16 cellular contexts compared by ENCODE assay signal in genomic region chr10:131845505-131846223, GRCh38. TPM values are rescaled to one million over a fixed set of nuclear protein-coding genes. Genes with fewer than 3 reads are reported as not detected.
DNase-seq lines count a peak whose midpoint lies in the region; ATAC-seq and TF ChIP-seq lines count a peak whose summit lies in the region.
"Had no signal": no experiment of that assay in that cellular context is flagged by ENCODE, and none has a peak within 500 bp of the region (broad histone marks: within the 10 kb centered on the region; RNA-seq: fewer than 3 reads in every experiment).

No MANE protein-coding gene starts in this region.

- H3K14ac ChIP-seq in IMR-90 (replicated peaks; ENCODE audit: low read depth, low read length): no peak overlapping the region

- no peak overlapping the region for H3K4me2 ChIP-seq in IMR-90 (ENCODE audit: low read depth, low read length)

- dilution Hi-C loops in IMR-90 (cut with HindIII; ENCODE audit: low sequenced_read_pairs, unreplicated experiment): no loop called here

- no peak overlapping the region for H2BK5ac ChIP-seq in IMR-90 (ENCODE audit: low read depth, low read length, poor library complexity, severe bottlenecking)

- H3K9me3 ChIP-seq in BE2C (no peaks in the 10 kb centered on the region), IMR-90 (ENCODE audit: control insufficient read depth, insufficient read depth, low read length) (peaks cover 52% of the 10 kb centered on the region), left lung (no peaks in the 10 kb centered on the region), prostate gland (no peaks in the 10 kb centered on the region)
- H3K9me3 ChIP-seq in CD4-positive, alpha-beta memory T cell (ENCODE audit: control insufficient read depth in 1 of 2, low read length in 2 of 2): no peaks in the 10 kb centered on the region
- H3K9me3 ChIP-seq: BLaER1 treated with 17β-estradiol and CSF1 and Interleukin-3, amounts not matched to agents 10 nM and 100 nM had no signal

- WGBS in IMR-90 (ENCODE audit: extremely low coverage in 2 of 2, insufficient read length in 1 of 2), 2 experiments: 64% methylated on average over 17 of the region's 25 CpGs; no CpG with 5 or more reads in 1 of the 2 experiments
- 89% methylated on average over 25 of the region's 25 CpGs for WGBS in prostate gland

- no peaks in the 10 kb centered on the region for H3K79me1 ChIP-seq in IMR-90 (ENCODE audit: low read depth in 1 of 2, low read length in 2 of 2)

- no peak overlapping the region for H3K4ac ChIP-seq in IMR-90 (ENCODE audit: low read depth, low read length)

- H4K5ac ChIP-seq in IMR-90 (ENCODE audit: low read depth, low read length): no peak overlapping the region

- H2AK5ac ChIP-seq in IMR-90 (ENCODE audit: low read depth, low read length): no peak overlapping the region

- no peaks in the 10 kb centered on the region for H4K20me1 ChIP-seq in IMR-90 (ENCODE audit: insufficient read depth, low read length)

- no peak overlapping the region for H3K4me3 Mint-ChIP-seq in CD4-positive, alpha-beta memory T cell

- CTCF ChIA-PET in IMR-90 (lab: Yijun Ruan, JAX): no interaction called here
- CTCF ChIA-PET in CD4-positive, alpha-beta memory T cell (lab: Charles Lee; ENCODE audit: partially characterized antibody): no interaction called here

- H3K9ac ChIP-seq in IMR-90 (ENCODE audit: low read depth, low read length): no peak overlapping the region
- H3K9ac ChIP-seq: BLaER1 treated with 17β-estradiol and CSF1 and Interleukin-3, amounts not matched to agents 10 nM and 100 nM had no signal

- H3K4me1 Mint-ChIP-seq in CD4-positive, alpha-beta memory T cell: no peaks in the 10 kb centered on the region

- H3K27me3 ChIP-seq in BE2C: no peaks in the 10 kb centered on the region
- H3K27me3 ChIP-seq in IMR-90 (ENCODE audit: control insufficient read depth, insufficient read depth, low read length): no peaks in the 10 kb centered on the region
- peaks cover 0 to 15% of the 10 kb centered on the region in 2 donors for H3K27me3 ChIP-seq in left lung
- no peaks in the 10 kb centered on the region for H3K27me3 ChIP-seq in CD4-positive, alpha-beta memory T cell (ENCODE audit: insufficient read depth, low read length)
- no peaks in the 10 kb centered on the region for H3K27me3 ChIP-seq in prostate gland (replicated peaks; ENCODE audit: insufficient read depth)
- H3K27me3 ChIP-seq: BLaER1 treated with 17β-estradiol and CSF1 and Interleukin-3, amounts not matched to agents 10 nM and 100 nM had no signal

- H2AFZ ChIP-seq in IMR-90 (replicated peaks; ENCODE audit: low read length, poor library complexity): no peak overlapping the region

- no peaks in the 10 kb centered on the region for H3K9me3 Mint-ChIP-seq in CD4-positive, alpha-beta memory T cell

- H3K36me3 ChIP-seq in BE2C (no peaks in the 10 kb centered on the region), IMR-90 (ENCODE audit: control insufficient read depth, insufficient read depth, low read length) (no peaks in the 10 kb centered on the region), left lung (no peaks in the 10 kb centered on the region), prostate gland (no peaks in the 10 kb centered on the region)
- H3K36me3 ChIP-seq in CD4-positive, alpha-beta memory T cell (ENCODE audit: insufficient read depth, low read length): no peaks in the 10 kb centered on the region
- H3K36me3 ChIP-seq: BLaER1 treated with 17β-estradiol and CSF1 and Interleukin-3, amounts not matched to agents 10 nM and 100 nM had no signal

- no peak for TF ChIP-seq RAD21 in IMR-90 (IDR thresholded peaks at IDR 0.05; ENCODE audit: low read length)

- H2BK20ac ChIP-seq in IMR-90 (ENCODE audit: low read depth, low read length): no peak overlapping the region

- ATAC-seq in IMR-90 (ENCODE audit: low read depth) (no peak), left lung (no peak), sciatic nerve (no peak)

- no TSS peak for BruUV-seq in IMR-90 (replicated peaks; lab: Mats Ljungman, UMichigan)

- H4K8ac ChIP-seq in IMR-90 (ENCODE audit: low read depth in 2 of 2, low read length in 2 of 2): no peak overlapping the region

- H3K4me1 ChIP-seq in BE2C (no peaks in the 10 kb centered on the region), IMR-90 (ENCODE audit: control insufficient read depth, insufficient read depth, low read length) (no peaks in the 10 kb centered on the region), left lung (no peaks in the 10 kb centered on the region), prostate gland (replicated peaks) (no peaks in the 10 kb centered on the region)
- H3K4me1 ChIP-seq in CD4-positive, alpha-beta memory T cell (ENCODE audit: insufficient read depth, low read length): no peaks in the 10 kb centered on the region

- no peak overlapping the region for H4K91ac ChIP-seq in IMR-90 (ENCODE audit: insufficient read depth, low read depth, low read length)

- no peak overlapping the region for H3K4me3 ChIP-seq in BE2C (ENCODE audit: low read depth, low read length)
- H3K4me3 ChIP-seq in IMR-90 (ENCODE audit: insufficient read depth, low read depth, low read length): no peak overlapping the region
- H3K4me3 ChIP-seq in left lung: no peak overlapping the region
- H3K4me3 ChIP-seq in CD4-positive, alpha-beta memory T cell (ENCODE audit: low read length in 2 of 2): no peak overlapping the region
- H3K4me3 ChIP-seq in prostate gland: no peak overlapping the region
- H3K4me3 ChIP-seq: BLaER1 treated with 17β-estradiol and CSF1 and Interleukin-3, amounts not matched to agents 10 nM and 100 nM had no signal

- H3K27ac ChIP-seq in IMR-90 (ENCODE audit: insufficient read depth, low read length) (no peak overlapping the region), left lung (no peak overlapping the region), prostate gland (no peak overlapping the region)
- H3K27ac ChIP-seq in CD4-positive, alpha-beta memory T cell (ENCODE audit: low read depth, low read length): no peak overlapping the region
- H3K27ac ChIP-seq: BLaER1 treated with 17β-estradiol and CSF1 and Interleukin-3, amounts not matched to agents 10 nM and 100 nM; HL-60 had no signal

- in situ Hi-C loops in IMR-90 (cut with MboI; ENCODE audit: low sequenced_read_pairs): no loop called here

- POLR2A ChIA-PET in IMR-90 (lab: Charles Lee; ENCODE audit: unreplicated experiment): no interaction called here
- POLR2A ChIA-PET in CD4-positive, alpha-beta memory T cell (lab: Charles Lee; ENCODE audit: partially characterized antibody): no interaction called here

- peak overlapping the region; percentile 28 for H2AK9ac ChIP-seq in IMR-90 (replicated peaks; ENCODE audit: low read depth, low read length, poor library complexity)

- no peak overlapping the region for H3K56ac ChIP-seq in IMR-90 (ENCODE audit: extremely low read depth, insufficient read depth, low read length)

- H3K18ac ChIP-seq in IMR-90 (ENCODE audit: low read depth, low read length): no peak overlapping the region

- H3K9me1 ChIP-seq in IMR-90 (ENCODE audit: insufficient read depth, low read length): no peaks in the 10 kb centered on the region

- intact Hi-C loops in IMR-90 (cut with micrococcal nuclease): no loop called here
- intact Hi-C loops in left lung (cut with DNase I): no loop called here
- intact Hi-C loops in sciatic nerve (cut with DNase I): no loop called here
- intact Hi-C loops in CD4-positive, alpha-beta memory T cell (cut with micrococcal nuclease): no loop called here
- intact Hi-C loops in prostate gland (cut with DNase I): no loop called here

- H3K23ac ChIP-seq in IMR-90 (ENCODE audit: low read depth, low read length): no peak overlapping the region

- peak; percentile 1 for DNase-seq in BE2C
- no peak for DNase-seq in IMR-90
- DNase-seq in left lung: peak; percentile 26 to 41
- peak; percentile 38 for DNase-seq in sciatic nerve (ENCODE audit: low spot score)
- DNase-seq in CD4-positive, alpha-beta memory T cell: no peak
- no peak for DNase-seq in NAMALWA (ENCODE audit: low spot score)
- DNase-seq in prostate gland (ENCODE audit: low spot score): no peak
- DNase-seq: DMS 273 treated with DMSO at 0.1 percent for 48 hours, GOT3, KG1, NCI-H187 treated with DMSO at 0.1 percent for 48 hours, NCI-H2171 treated with DMSO at 0.1 percent for 48 hours, NCI-H82, SHP77 had no signal

- no peak overlapping the region for H2BK15ac ChIP-seq in IMR-90 (ENCODE audit: low read depth, low read length)

- no peak overlapping the region for H3K27ac Mint-ChIP-seq in CD4-positive, alpha-beta memory T cell

- no peaks in the 10 kb centered on the region for H3K36me3 Mint-ChIP-seq in CD4-positive, alpha-beta memory T cell

- H3K27me3 Mint-ChIP-seq in CD4-positive, alpha-beta memory T cell: no peaks in the 10 kb centered on the region

- TF ChIP-seq CTCF in BE2C (IDR thresholded peaks at IDR 0.05; ENCODE audit: low read depth, low read length): no peak
- TF ChIP-seq CTCF in IMR-90 (conservative IDR thresholded peaks at IDR 0.05; ENCODE audit: low read depth, low read length): no peak
- no peak for TF ChIP-seq CTCF in left lung (IDR thresholded peaks at IDR 0.05)
- TF ChIP-seq CTCF in prostate gland (IDR thresholded peaks at IDR 0.05): no peak

- no peak overlapping the region for H2BK120ac ChIP-seq in IMR-90 (ENCODE audit: low read depth, low read length)

- no peak for TF ChIP-seq POLR2A in IMR-90 (IDR thresholded peaks at IDR 0.05; ENCODE audit: low read depth, low read length)
- TF ChIP-seq POLR2A in prostate gland (IDR thresholded peaks at IDR 0.05): no peak

TF ChIP-seq in IMR-90, 13 proteins besides CTCF, POLR2A, EP300 and RAD21:
- TF ChIP-seq BHLHE40 (IDR thresholded peaks at IDR 0.05; ENCODE audit: low read depth, low read length) (no peak), CHD1 (IDR thresholded peaks at IDR 0.05; ENCODE audit: low read depth, low read length) (no peak), ELK1 (IDR thresholded peaks at IDR 0.05; ENCODE audit: borderline replicate concordance, low read depth, low read length) (no peak), MAFK (IDR thresholded peaks at IDR 0.05; ENCODE audit: low read depth, low read length) (peak; percentile 28; the same call in 1 of the 2 replicates)

RNA-seq across cellular contexts. Expression of gene PPP2R2D, which starts 55.1 kb away (rescaled TPM):
- polyA plus RNA-seq in BE2C (2012; ENCODE audit: insufficient read depth, insufficient read length, low read depth): 59.9 TPM
- 21.1 and 23.8 TPM in 2 replicates for total RNA-seq in IMR-90 (2012; rRNA removed)
- polyA plus RNA-seq in IMR-90 (2012; rRNA removed): 22.8 and 23.3 TPM in 2 replicates
- 16.2 and 18.1 TPM in 2 replicates for polyA plus RNA-seq in IMR-90 (2012; cell fraction: cytosol; rRNA removed)
- 34.7 and 54.8 TPM in 2 replicates for polyA plus RNA-seq in IMR-90 (2012; cell fraction: nucleus; rRNA removed; ENCODE audit: low replicate concordance)
- total RNA-seq in left lung: 10 to 100 TPM; 22.7 to 24.3 TPM
- total RNA-seq in sciatic nerve: 30.1 TPM
- 10 to 100 TPM; 47.2 to 49.2 TPM for total RNA-seq in CD4-positive, alpha-beta memory T cell
- 10 to 100 TPM; 25.7 to 36.2 TPM for polyA plus RNA-seq in CD4-positive, alpha-beta memory T cell
- total RNA-seq in prostate gland: 10 to 100 TPM; 37.0 to 55.2 TPM

Comparison
In these comparisons a context has a peak if more than half of its experiments do, and no peak if none do; other contexts are left out.
1. DNase-seq: peak in BE2C (single experiment), left lung (2 of 2) and sciatic nerve (single experiment); none in IMR-90 (single experiment), CD4-positive, alpha-beta memory T cell (0 of 5), NAMALWA (single experiment) and prostate gland (single experiment).